In the genomic region with DNA sequence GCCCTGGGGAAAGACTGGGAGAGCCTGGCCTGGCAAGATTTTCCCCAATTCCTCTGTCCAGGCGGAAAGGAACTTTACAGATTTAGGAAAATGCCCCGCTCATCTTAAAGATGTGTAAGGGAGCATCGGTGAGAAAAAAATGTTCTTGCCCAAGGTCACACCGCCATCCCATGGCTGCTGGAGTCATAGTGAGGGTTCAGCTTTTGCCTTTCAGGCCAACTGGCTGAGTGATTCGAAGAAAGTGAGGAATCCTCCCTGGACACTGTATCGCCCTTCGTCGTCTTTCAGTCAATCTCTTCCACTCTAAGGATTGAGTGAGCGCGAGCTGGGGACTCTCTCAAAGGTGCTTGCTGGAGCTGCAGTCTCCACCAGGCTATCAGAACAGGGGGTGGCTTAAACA, we compare ENCODE assay signal across 1 cellular context.
TF ChIP-seq lines count a peak whose summit lies in the region.

No MANE protein-coding gene starts in this region.

TF ChIP-seq in HepG2, 621 proteins besides CTCF, POLR2A, EP300 and RAD21 (continued from another document):
- TF ChIP-seq, protein P1, sequence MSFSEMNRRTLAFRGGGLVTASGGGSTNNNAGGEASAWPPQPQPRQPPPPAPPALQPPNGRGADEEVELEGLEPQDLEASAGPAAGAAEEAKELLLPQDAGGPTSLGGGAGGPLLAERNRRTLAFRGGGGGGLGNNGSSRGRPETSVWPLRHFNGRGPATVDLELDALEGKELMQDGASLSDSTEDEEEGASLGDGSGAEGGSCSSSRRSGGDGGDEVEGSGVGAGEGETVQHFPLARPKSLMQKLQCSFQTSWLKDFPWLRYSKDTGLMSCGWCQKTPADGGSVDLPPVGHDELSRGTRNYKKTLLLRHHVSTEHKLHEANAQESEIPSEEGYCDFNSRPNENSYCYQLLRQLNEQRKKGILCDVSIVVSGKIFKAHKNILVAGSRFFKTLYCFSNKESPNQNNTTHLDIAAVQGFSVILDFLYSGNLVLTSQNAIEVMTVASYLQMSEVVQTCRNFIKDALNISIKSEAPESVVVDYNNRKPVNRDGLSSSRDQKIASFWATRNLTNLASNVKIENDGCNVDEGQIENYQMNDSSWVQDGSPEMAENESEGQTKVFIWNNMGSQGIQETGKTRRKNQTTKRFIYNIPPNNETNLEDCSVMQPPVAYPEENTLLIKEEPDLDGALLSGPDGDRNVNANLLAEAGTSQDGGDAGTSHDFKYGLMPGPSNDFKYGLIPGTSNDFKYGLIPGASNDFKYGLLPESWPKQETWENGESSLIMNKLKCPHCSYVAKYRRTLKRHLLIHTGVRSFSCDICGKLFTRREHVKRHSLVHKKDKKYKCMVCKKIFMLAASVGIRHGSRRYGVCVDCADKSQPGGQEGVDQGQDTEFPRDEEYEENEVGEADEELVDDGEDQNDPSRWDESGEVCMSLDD (CRISPR knock-in tag; IDR thresholded peaks at IDR 0.05; ENCODE audit: borderline replicate concordance), result no peak
- TF ChIP-seq ZNF747 (CRISPR knock-in tag; IDR thresholded peaks at IDR 0.05; ENCODE audit: borderline replicate concordance) (no peak), MLLT10 (CRISPR knock-in tag; IDR thresholded peaks at IDR 0.05) (no peak), KLF15 (CRISPR knock-in tag; IDR thresholded peaks at IDR 0.05; ENCODE audit: borderline replicate concordance) (0 out of 2 replicates have a peak, but pooled peaks have one; percentile 3), ZNF296 (CRISPR knock-in tag; conservative IDR thresholded peaks at IDR 0.05) (no peak), ZNF251 (CRISPR knock-in tag; IDR thresholded peaks at IDR 0.05) (no peak), ZFP90 (CRISPR knock-in tag; IDR thresholded peaks at IDR 0.05; ENCODE audit: borderline replicate concordance) (no peak), FOXK1 (CRISPR knock-in tag; IDR thresholded peaks at IDR 0.05; ENCODE audit: borderline replicate concordance, low read depth) (no peak), ISL2 (CRISPR knock-in tag; IDR thresholded peaks at IDR 0.05) (no peak), SALL2 (CRISPR knock-in tag; IDR thresholded peaks at IDR 0.05) (no peak), RARA (CRISPR knock-in tag; IDR thresholded peaks at IDR 0.05) (no peak), ZNF772 (CRISPR knock-in tag; IDR thresholded peaks at IDR 0.05) (0 out of 2 replicates have a peak, but pooled peaks have one; percentile 30), ETV5 (CRISPR knock-in tag; IDR thresholded peaks at IDR 0.05; ENCODE audit: borderline replicate concordance) (no peak), SRF (IDR thresholded peaks at IDR 0.05; ENCODE audit: low read depth, low read length) (no peak), STAG1 (CRISPR knock-in tag; IDR thresholded peaks at IDR 0.05) (peak; percentile 45; the same call in 1 of the 2 replicates), RFX3 (CRISPR knock-in tag; IDR thresholded peaks at IDR 0.05) (no peak), HMGA1 (CRISPR knock-in tag; conservative IDR thresholded peaks at IDR 0.05) (no peak), KLF12 (CRISPR knock-in tag; IDR thresholded peaks at IDR 0.05; ENCODE audit: borderline replicate concordance) (0 out of 2 replicates have a peak, but pooled peaks have one; percentile 8), ISX (CRISPR knock-in tag; conservative IDR thresholded peaks at IDR 0.05) (no peak)
- TF ChIP-seq, protein P2, sequence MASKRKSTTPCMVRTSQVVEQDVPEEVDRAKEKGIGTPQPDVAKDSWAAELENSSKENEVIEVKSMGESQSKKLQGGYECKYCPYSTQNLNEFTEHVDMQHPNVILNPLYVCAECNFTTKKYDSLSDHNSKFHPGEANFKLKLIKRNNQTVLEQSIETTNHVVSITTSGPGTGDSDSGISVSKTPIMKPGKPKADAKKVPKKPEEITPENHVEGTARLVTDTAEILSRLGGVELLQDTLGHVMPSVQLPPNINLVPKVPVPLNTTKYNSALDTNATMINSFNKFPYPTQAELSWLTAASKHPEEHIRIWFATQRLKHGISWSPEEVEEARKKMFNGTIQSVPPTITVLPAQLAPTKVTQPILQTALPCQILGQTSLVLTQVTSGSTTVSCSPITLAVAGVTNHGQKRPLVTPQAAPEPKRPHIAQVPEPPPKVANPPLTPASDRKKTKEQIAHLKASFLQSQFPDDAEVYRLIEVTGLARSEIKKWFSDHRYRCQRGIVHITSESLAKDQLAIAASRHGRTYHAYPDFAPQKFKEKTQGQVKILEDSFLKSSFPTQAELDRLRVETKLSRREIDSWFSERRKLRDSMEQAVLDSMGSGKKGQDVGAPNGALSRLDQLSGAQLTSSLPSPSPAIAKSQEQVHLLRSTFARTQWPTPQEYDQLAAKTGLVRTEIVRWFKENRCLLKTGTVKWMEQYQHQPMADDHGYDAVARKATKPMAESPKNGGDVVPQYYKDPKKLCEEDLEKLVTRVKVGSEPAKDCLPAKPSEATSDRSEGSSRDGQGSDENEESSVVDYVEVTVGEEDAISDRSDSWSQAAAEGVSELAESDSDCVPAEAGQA (IDR thresholded peaks at IDR 0.05; ENCODE audit: low read depth), result no peak
- TF ChIP-seq, protein P2 (CRISPR knock-in tag; IDR thresholded peaks at IDR 0.05; ENCODE audit: borderline replicate concordance), result 0 out of 2 replicates have a peak, but pooled peaks have one; percentile 4
- TF ChIP-seq, protein P3, sequence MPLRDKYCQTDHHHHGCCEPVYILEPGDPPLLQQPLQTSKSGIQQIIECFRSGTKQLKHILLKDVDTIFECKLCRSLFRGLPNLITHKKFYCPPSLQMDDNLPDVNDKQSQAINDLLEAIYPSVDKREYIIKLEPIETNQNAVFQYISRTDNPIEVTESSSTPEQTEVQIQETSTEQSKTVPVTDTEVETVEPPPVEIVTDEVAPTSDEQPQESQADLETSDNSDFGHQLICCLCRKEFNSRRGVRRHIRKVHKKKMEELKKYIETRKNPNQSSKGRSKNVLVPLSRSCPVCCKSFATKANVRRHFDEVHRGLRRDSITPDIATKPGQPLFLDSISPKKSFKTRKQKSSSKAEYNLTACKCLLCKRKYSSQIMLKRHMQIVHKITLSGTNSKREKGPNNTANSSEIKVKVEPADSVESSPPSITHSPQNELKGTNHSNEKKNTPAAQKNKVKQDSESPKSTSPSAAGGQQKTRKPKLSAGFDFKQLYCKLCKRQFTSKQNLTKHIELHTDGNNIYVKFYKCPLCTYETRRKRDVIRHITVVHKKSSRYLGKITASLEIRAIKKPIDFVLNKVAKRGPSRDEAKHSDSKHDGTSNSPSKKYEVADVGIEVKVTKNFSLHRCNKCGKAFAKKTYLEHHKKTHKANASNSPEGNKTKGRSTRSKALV (CRISPR knock-in tag; IDR thresholded peaks at IDR 0.05), result no peak
- TF ChIP-seq, protein P4, sequence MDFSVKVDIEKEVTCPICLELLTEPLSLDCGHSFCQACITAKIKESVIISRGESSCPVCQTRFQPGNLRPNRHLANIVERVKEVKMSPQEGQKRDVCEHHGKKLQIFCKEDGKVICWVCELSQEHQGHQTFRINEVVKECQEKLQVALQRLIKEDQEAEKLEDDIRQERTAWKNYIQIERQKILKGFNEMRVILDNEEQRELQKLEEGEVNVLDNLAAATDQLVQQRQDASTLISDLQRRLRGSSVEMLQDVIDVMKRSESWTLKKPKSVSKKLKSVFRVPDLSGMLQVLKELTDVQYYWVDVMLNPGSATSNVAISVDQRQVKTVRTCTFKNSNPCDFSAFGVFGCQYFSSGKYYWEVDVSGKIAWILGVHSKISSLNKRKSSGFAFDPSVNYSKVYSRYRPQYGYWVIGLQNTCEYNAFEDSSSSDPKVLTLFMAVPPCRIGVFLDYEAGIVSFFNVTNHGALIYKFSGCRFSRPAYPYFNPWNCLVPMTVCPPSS (IDR thresholded peaks at IDR 0.05), result no peak
- TF ChIP-seq, protein P5, sequence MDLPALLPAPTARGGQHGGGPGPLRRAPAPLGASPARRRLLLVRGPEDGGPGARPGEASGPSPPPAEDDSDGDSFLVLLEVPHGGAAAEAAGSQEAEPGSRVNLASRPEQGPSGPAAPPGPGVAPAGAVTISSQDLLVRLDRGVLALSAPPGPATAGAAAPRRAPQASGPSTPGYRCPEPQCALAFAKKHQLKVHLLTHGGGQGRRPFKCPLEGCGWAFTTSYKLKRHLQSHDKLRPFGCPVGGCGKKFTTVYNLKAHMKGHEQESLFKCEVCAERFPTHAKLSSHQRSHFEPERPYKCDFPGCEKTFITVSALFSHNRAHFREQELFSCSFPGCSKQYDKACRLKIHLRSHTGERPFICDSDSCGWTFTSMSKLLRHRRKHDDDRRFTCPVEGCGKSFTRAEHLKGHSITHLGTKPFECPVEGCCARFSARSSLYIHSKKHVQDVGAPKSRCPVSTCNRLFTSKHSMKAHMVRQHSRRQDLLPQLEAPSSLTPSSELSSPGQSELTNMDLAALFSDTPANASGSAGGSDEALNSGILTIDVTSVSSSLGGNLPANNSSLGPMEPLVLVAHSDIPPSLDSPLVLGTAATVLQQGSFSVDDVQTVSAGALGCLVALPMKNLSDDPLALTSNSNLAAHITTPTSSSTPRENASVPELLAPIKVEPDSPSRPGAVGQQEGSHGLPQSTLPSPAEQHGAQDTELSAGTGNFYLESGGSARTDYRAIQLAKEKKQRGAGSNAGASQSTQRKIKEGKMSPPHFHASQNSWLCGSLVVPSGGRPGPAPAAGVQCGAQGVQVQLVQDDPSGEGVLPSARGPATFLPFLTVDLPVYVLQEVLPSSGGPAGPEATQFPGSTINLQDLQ (CRISPR knock-in tag; IDR thresholded peaks at IDR 0.05), result no peak
